Comparison of ENCODE assay signal across 31 cellular contexts in genomic region chr18:60331890-60332289, GRCh38. TPM values are rescaled to one million over a fixed set of nuclear protein-coding genes. Genes with fewer than 3 reads are reported as not detected.
"Had no signal": no experiment of that assay in that cellular context is flagged by ENCODE, and none has a peak within 500 bp of the region (broad histone marks: within the 10 kb centered on the region; RNA-seq: fewer than 3 reads in every experiment).

No MANE protein-coding gene starts in this region.

- DNase-seq: activated B cell treated with CpG ODN at 0.5 μM for 24 hours; activated CD4-positive, alpha-beta T cell treated with anti-CD3 and anti-CD28 coated beads for 1 hour; activated CD4-positive, alpha-beta T cell treated with anti-CD3 and anti-CD28 coated beads, Interleukin-2, amount 10 ng/mL, durations not matched to agents 24 days and 14 days; activated CD4-positive, alpha-beta T cell treated with anti-CD3 and anti-CD28 coated beads, Interleukin-2, amount 50 U/mL, for 48 hours; activated gamma-delta T cell; activated naive CD4-positive, alpha-beta T cell treated with anti-CD3 and anti-CD28 coated beads for 36 hours; activated T-cell treated with anti-CD3 and anti-CD28 coated beads for 4 hours; activated T-cell treated with anti-CD3 and anti-CD28 coated beads, Interleukin-2, amount 50 U/mL, for 48 hours; brain microvascular endothelial cell; KG1; NCI-H1092; NCI-H1417 treated with DMSO at 0.1 percent for 48 hours; NCI-H187; NCI-H2081; NCI-H345; NCI-H524; NCI-H82; NK-92 treated with Interleukin-12 subunit alpha and Interleukin-12 subunit beta, amount 100 ng/mL, for 24 hours; OCI-M1; RPMI8226; SK-N-SH; T-helper 1 cell had no signal

- H3K36me3 Mint-ChIP-seq: activated naive CD8-positive, alpha-beta T cell had no signal

- H3K4me1 Mint-ChIP-seq: activated B cell treated with CpG ODN at 0.5 μM for 24 hours; activated CD4-positive, alpha-beta T cell treated with anti-CD3 and anti-CD28 coated beads, Interleukin-2, amount 10 ng/mL, durations not matched to agents 24 days and 14 days; activated T-helper 17 cell treated with anti-CD3 and anti-CD28 coated beads, Interleukin-2, amount 50 U/mL, for 72 hours had no signal

- H3K36me3 ChIP-seq: brain microvascular endothelial cell, cardiac muscle cell had no signal

- H3K27me3 ChIP-seq: brain microvascular endothelial cell, cardiac muscle cell had no signal

- H3K4me3 Mint-ChIP-seq: activated B cell treated with CpG ODN at 0.5 μM for 24 hours; activated CD4-positive, alpha-beta T cell treated with anti-CD3 and anti-CD28 coated beads, Interleukin-2, amount 10 ng/mL, durations not matched to agents 24 days and 14 days; activated naive CD4-positive, alpha-beta T cell treated with anti-CD3 and anti-CD28 coated beads for 36 hours; activated naive CD8-positive, alpha-beta T cell; activated T-helper 17 cell treated with anti-CD3 and anti-CD28 coated beads, Interleukin-2, amount 50 U/mL, for 72 hours; dendritic cell treated with granulocyte-macrophage colony-stimulating factor and Interleukin-4, amounts not matched to agents 40 ng/mL and 50 ng/mL, for 4 days had no signal

- H3K27ac ChIP-seq: brain microvascular endothelial cell, cardiac muscle cell had no signal

- H3K9me3 ChIP-seq: SK-N-SH had no signal

- H3K4me2 ChIP-seq: SK-N-SH had no signal

- H3K27me3 Mint-ChIP-seq: activated B cell treated with CpG ODN at 0.5 μM for 24 hours; activated CD4-positive, alpha-beta T cell treated with anti-CD3 and anti-CD28 coated beads, Interleukin-2, amount 10 ng/mL, durations not matched to agents 24 days and 14 days; activated naive CD8-positive, alpha-beta T cell; activated T-helper 17 cell treated with anti-CD3 and anti-CD28 coated beads, Interleukin-2, amount 50 U/mL, for 72 hours; dendritic cell treated with granulocyte-macrophage colony-stimulating factor and Interleukin-4, amounts not matched to agents 40 ng/mL and 50 ng/mL, for 4 days had no signal

- H3K4me3 ChIP-seq: cardiac muscle cell had no signal

- H3K9ac ChIP-seq: SK-N-SH had no signal

- H3K27ac Mint-ChIP-seq: activated B cell treated with CpG ODN at 0.5 μM for 24 hours; activated CD4-positive, alpha-beta T cell treated with anti-CD3 and anti-CD28 coated beads, Interleukin-2, amount 10 ng/mL, durations not matched to agents 24 days and 14 days; activated naive CD4-positive, alpha-beta T cell treated with anti-CD3 and anti-CD28 coated beads for 36 hours; activated naive CD8-positive, alpha-beta T cell; activated T-helper 17 cell treated with anti-CD3 and anti-CD28 coated beads, Interleukin-2, amount 50 U/mL, for 72 hours; dendritic cell treated with granulocyte-macrophage colony-stimulating factor and Interleukin-4, amounts not matched to agents 40 ng/mL and 50 ng/mL, for 4 days had no signal

RNA-seq across cellular contexts. Expression of gene MC4R, which starts 40.7 kb away (rescaled TPM):
- total RNA-seq: activated B cell treated with CpG ODN at 0.5 μM for 24 hours; activated CD4-positive, alpha-beta T cell treated with anti-CD3 and anti-CD28 coated beads, Interleukin-2, amount 10 ng/mL, durations not matched to agents 24 days and 14 days; activated CD8-positive, alpha-beta memory T cell treated with anti-CD3 and anti-CD28 coated beads for 36 hours; activated naive CD4-positive, alpha-beta T cell treated with anti-CD3 and anti-CD28 coated beads for 36 hours; activated T-helper 17 cell treated with anti-CD3 and anti-CD28 coated beads, Interleukin-2, amount 50 U/mL, for 72 hours; LHCN-M2; M059J; Right ventricle myocardium inferior; T-helper 2 cell treated with Interferon-gamma antibody and Interleukin-4, amounts not matched to agents 100 ng/mL and 5 ng/mL, for 36 hours had no signal
